In the genomic region with DNA sequence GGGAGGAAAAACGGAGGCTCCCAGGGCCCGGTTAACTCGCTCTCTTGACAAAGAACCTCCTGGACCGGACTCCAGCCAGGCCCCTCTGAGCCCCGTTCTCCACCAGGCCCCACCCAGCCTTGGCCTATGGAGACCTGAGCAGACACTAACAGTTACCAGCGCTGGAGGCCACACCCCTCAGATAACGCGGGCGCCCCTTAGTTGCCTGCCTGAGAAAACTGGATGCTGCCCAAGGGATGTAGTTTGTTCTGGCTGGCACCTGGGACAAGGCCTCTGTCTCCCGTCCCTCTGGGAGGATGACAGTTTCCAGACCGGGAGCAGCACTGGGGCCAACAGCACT, we compare ENCODE assay signal across 9 cellular contexts. TPM values are rescaled to one million over a fixed set of nuclear protein-coding genes. Genes with fewer than 3 reads are reported as not detected.
DNase-seq lines count a peak whose midpoint lies in the region; ATAC-seq, FAIRE-seq and TF ChIP-seq lines count a peak whose summit lies in the region.
"Not testable (repeated sequence)": the region's sequence is repeated elsewhere in the genome, so short reads cannot be mapped to it uniquely, and the experiment has no call there.
"Had no signal": no experiment of that assay in that cellular context is flagged by ENCODE, and none has a peak within 500 bp of the region (broad histone marks: within the 10 kb centered on the region; RNA-seq: fewer than 3 reads in every experiment).

No MANE protein-coding gene starts in this region.

- no CpG with 5 or more reads among the region's 11 CpGs for WGBS in suprapubic skin

- H3K27ac Mint-ChIP-seq in CD8-positive, alpha-beta T cell; activated T-cell treated with anti-CD3 and anti-CD28 coated beads, Interleukin-2, amount 50 U/mL, for 24 hours; glutamatergic neuron (ENCODE audit: unreplicated experiment); neural progenitor cell: not testable (repeated sequence)

- H3F3A ChIP-seq in neural progenitor cell (ENCODE audit: low read depth): not testable (repeated sequence)

- H3K36me3 ChIP-seq in CD8-positive, alpha-beta T cell (ENCODE audit: insufficient read depth, low read length); HUES48 (ENCODE audit: control insufficient read depth, insufficient read depth, low read length); bronchial epithelial cell (ENCODE audit: control insufficient read depth, insufficient read depth, low read length); lower lobe of right lung; neural progenitor cell; suprapubic skin: not testable (repeated sequence)

- intact Hi-C loops in CD8-positive, alpha-beta T cell (cut with DNase I, micrococcal nuclease): loop anchor here (5.0 kb wide), 2 partner anchors 43 to 202 kb away; no protein-coding TSS in a partner anchor
- intact Hi-C loops in lower lobe of right lung (cut with DNase I): not testable (repeated sequence)

- peak overlapping the region; percentile 99 for H3K4me2 ChIP-seq in neural progenitor cell

- H3K4me1 Mint-ChIP-seq in CD8-positive, alpha-beta T cell (ENCODE audit: low read depth): peaks cover 18% of the 10 kb centered on the region
- not testable (repeated sequence) for H3K4me1 Mint-ChIP-seq in activated T-cell treated with anti-CD3 and anti-CD28 coated beads, Interleukin-2, amount 50 U/mL, for 24 hours (ENCODE audit: low read depth); glutamatergic neuron (ENCODE audit: low read depth, unreplicated experiment)
- H3K4me1 Mint-ChIP-seq in neural progenitor cell: peaks cover 10% of the 10 kb centered on the region

- not testable (repeated sequence) for H3K9me3 Mint-ChIP-seq in CD8-positive, alpha-beta T cell; activated T-cell treated with anti-CD3 and anti-CD28 coated beads, Interleukin-2, amount 50 U/mL, for 24 hours; glutamatergic neuron (ENCODE audit: unreplicated experiment); neural progenitor cell

- peak overlapping the region; percentile 56 for H2AFZ ChIP-seq in neural progenitor cell (replicated peaks)

- peak overlapping the region; percentile 67 for H3K4me3 Mint-ChIP-seq in CD8-positive, alpha-beta T cell
- peak overlapping the region; percentile 57 for H3K4me3 Mint-ChIP-seq in activated T-cell treated with anti-CD3 and anti-CD28 coated beads, Interleukin-2, amount 50 U/mL, for 24 hours
- H3K4me3 Mint-ChIP-seq in glutamatergic neuron (ENCODE audit: unreplicated experiment): peak overlapping the region; percentile 76
- H3K4me3 Mint-ChIP-seq in neural progenitor cell: peak overlapping the region; percentile 80

- H3K9ac ChIP-seq in HUES48 (ENCODE audit: low read depth, low read length); neural progenitor cell: not testable (repeated sequence)

- TF ChIP-seq EP300 in suprapubic skin (IDR thresholded peaks at IDR 0.05): not testable (repeated sequence)

- not testable (repeated sequence) for H3K27me3 ChIP-seq in CD8-positive, alpha-beta T cell (ENCODE audit: insufficient read depth, low read length); bronchial epithelial cell (ENCODE audit: control insufficient read depth, insufficient read depth, low read length)
- H3K27me3 ChIP-seq in HUES48 (ENCODE audit: control insufficient read depth, insufficient read depth, low read length) (peaks cover 40% of the 10 kb centered on the region), lower lobe of right lung (ENCODE audit: low read depth) (peaks cover 23% of the 10 kb centered on the region), neural progenitor cell (peaks cover 54% of the 10 kb centered on the region), suprapubic skin (peaks cover 36% of the 10 kb centered on the region)

- not testable (repeated sequence) for H3K36me3 Mint-ChIP-seq in CD8-positive, alpha-beta T cell; activated T-cell treated with anti-CD3 and anti-CD28 coated beads, Interleukin-2, amount 50 U/mL, for 24 hours (ENCODE audit: low read depth); glutamatergic neuron (ENCODE audit: unreplicated experiment); neural progenitor cell

- not testable (repeated sequence) for H3K27ac ChIP-seq in CD8-positive, alpha-beta T cell (ENCODE audit: low read depth, low read length); HUES48 (ENCODE audit: low read depth, low read length); lower lobe of right lung; neural progenitor cell; suprapubic skin

- FAIRE-seq in bronchial epithelial cell (lab: Jason Lieb, UNC): peak; percentile 83

- H3K79me2 ChIP-seq in neural progenitor cell (ENCODE audit: low read depth): not testable (repeated sequence)

- POLR2A ChIA-PET in CD8-positive, alpha-beta T cell (lab: Charles Lee): not testable (repeated sequence)

- H3K27me3 Mint-ChIP-seq in CD8-positive, alpha-beta T cell (ENCODE audit: low read depth): not testable (repeated sequence)
- H3K27me3 Mint-ChIP-seq in activated T-cell treated with anti-CD3 and anti-CD28 coated beads, Interleukin-2, amount 50 U/mL, for 24 hours: peaks cover 29% of the 10 kb centered on the region
- peaks cover 11% of the 10 kb centered on the region for H3K27me3 Mint-ChIP-seq in glutamatergic neuron (ENCODE audit: unreplicated experiment)
- H3K27me3 Mint-ChIP-seq in neural progenitor cell (ENCODE audit: insufficient read depth, low read depth): peaks cover 23% of the 10 kb centered on the region

- not testable (repeated sequence) for H4K20me1 ChIP-seq in neural progenitor cell (ENCODE audit: low read depth)

- TF ChIP-seq POLR2A in suprapubic skin (IDR thresholded peaks at IDR 0.05): not testable (repeated sequence)

- CTCF ChIA-PET in CD8-positive, alpha-beta T cell (lab: Charles Lee): interaction anchor here (5.2 kb wide), 1 partner anchor 44 kb away, joined by 37 read pairs; no protein-coding TSS in a partner anchor

- ATAC-seq in CD8-positive, alpha-beta T cell: peak; percentile 61
- ATAC-seq in lower lobe of right lung: not testable (repeated sequence)

- peak overlapping the region; percentile 50 for H3K4me3 ChIP-seq in CD8-positive, alpha-beta T cell (ENCODE audit: low read depth, low read length)
- H3K4me3 ChIP-seq in HUES48 (ENCODE audit: low read depth, low read length) (peak overlapping the region; percentile 60), lower lobe of right lung (peak overlapping the region; percentile 25), neural progenitor cell (peak overlapping the region; percentile 77), suprapubic skin (peak overlapping the region; percentile 16)
- not testable (repeated sequence) for H3K4me3 ChIP-seq in bronchial epithelial cell (ENCODE audit: low read depth, low read length)

- TF ChIP-seq CTCF in CD8-positive, alpha-beta T cell (IDR thresholded peaks at IDR 0.05); bronchial epithelial cell (IDR thresholded peaks at IDR 0.05; ENCODE audit: insufficient read depth, low read length, severe bottlenecking); glutamatergic neuron (IDR thresholded peaks at IDR 0.05; ENCODE audit: partially characterized antibody, unreplicated experiment); lower lobe of right lung (IDR thresholded peaks at IDR 0.05); neural progenitor cell (IDR thresholded peaks at IDR 0.05); suprapubic skin (IDR thresholded peaks at IDR 0.05): not testable (repeated sequence)

- not testable (repeated sequence) for DNase-seq in CD8-positive, alpha-beta T cell; activated T-cell treated with anti-CD3 and anti-CD28 coated beads, Interleukin-2, amount 50 U/mL, for 24 hours; bronchial epithelial cell (ENCODE audit: low read depth); glutamatergic neuron; lower lobe of right lung; neural progenitor cell (ENCODE audit: low spot score); suprapubic skin (ENCODE audit: low spot score in 2 of 2)

- H3K9me3 ChIP-seq in CD8-positive, alpha-beta T cell (ENCODE audit: low read length); HUES48 (ENCODE audit: control insufficient read depth, insufficient read depth, low read length); lower lobe of right lung; neural progenitor cell (ENCODE audit: low read depth); suprapubic skin: not testable (repeated sequence)

- not testable (repeated sequence) for H3K4me1 ChIP-seq in CD8-positive, alpha-beta T cell (ENCODE audit: insufficient read depth, low read length); HUES48 (ENCODE audit: control insufficient read depth, insufficient read depth, low read length); lower lobe of right lung; neural progenitor cell
- peaks cover 11% of the 10 kb centered on the region for H3K4me1 ChIP-seq in suprapubic skin

RNA-seq across cellular contexts. Expression of a gene that starts 24.8 kb away (rescaled TPM):
- total RNA-seq in CD8-positive, alpha-beta T cell: 10 to 100 TPM; 11.1 to 13.3 TPM
- total RNA-seq in bronchial epithelial cell (under 0.01 TPM in 1 of 2 replicates, not detected in the other), glutamatergic neuron (ENCODE audit: unreplicated experiment) (0.17 TPM), lower lobe of right lung (24.8 TPM), neural progenitor cell (ENCODE audit: low replicate concordance) (2.3 and 13.9 TPM in 2 replicates), suprapubic skin (1 to 10 TPM in 3 of 4 donors, under 1 TPM in 1; 0.79 to 8.9 (median 1.4) TPM)
- total RNA-seq: OCI-LY7 had no signal
